16 cellular contexts compared by ENCODE assay signal in the genomic region with DNA sequence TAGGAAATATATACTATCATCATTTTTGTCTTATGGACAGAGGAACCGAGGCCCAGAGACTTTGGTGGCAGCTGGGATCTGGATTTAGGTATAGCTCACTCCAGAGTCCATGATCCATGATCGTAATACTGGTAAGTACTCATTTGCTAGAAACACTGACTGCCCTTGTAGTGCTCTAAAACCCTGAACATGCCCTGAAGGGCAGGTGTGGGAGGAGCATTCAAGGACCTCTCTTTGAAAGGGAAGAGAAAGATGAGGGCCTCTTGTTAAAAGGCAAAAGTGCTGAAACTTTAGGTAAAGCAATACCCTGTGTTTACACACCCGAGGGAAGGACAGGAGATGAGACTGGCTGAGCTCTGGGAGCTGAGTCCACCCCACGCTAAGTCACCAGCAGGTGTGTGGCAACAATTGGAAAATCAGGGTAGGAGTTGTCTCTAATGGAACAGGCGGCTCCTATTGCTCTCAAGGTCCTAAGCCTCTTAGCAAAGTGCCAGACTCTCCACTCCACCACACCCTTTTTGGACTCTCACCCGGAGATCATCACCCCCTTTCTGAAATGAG. TPM values are rescaled to one million over a fixed set of nuclear protein-coding genes. Genes with fewer than 3 reads are reported as not detected.
"Had no signal": no experiment of that assay in that cellular context is flagged by ENCODE, and none has a peak within 500 bp of the region (broad histone marks: within the 10 kb centered on the region; RNA-seq: fewer than 3 reads in every experiment).

No MANE protein-coding gene starts in this region.

- H3K9me3 ChIP-seq: sigmoid colon, spleen, suprapubic skin, upper lobe of left lung had no signal

- ATAC-seq: activated T-cell treated with anti-CD3 and anti-CD28 coated beads, Interleukin-2, amount 50 U/mL, for 72 hours; left lobe of liver; naive thymus-derived CD8-positive, alpha-beta T cell had no signal

- H3K36me3 ChIP-seq: sigmoid colon, spleen, suprapubic skin, upper lobe of left lung had no signal

- H3K27me3 ChIP-seq: sigmoid colon, upper lobe of left lung had no signal

- DNase-seq: activated CD4-positive, alpha-beta T cell treated with anti-CD3 and anti-CD28 coated beads, Interleukin-2, amount 10 ng/mL, durations not matched to agents 7 days and 5 days; activated CD8-positive, alpha-beta memory T cell treated with anti-CD3 and anti-CD28 coated beads, Interleukin-2, amount 50 U/mL, for 48 hours; activated gamma-delta T cell; activated T-cell treated with anti-CD3 and anti-CD28 coated beads, Interleukin-2, amount 50 U/mL, for 72 hours; amniotic stem cell; islet precursor cell; naive thymus-derived CD8-positive, alpha-beta T cell; sigmoid colon; spleen had no signal

- H3K4me3 ChIP-seq: sigmoid colon, spleen, suprapubic skin, upper lobe of left lung had no signal

- H3K27ac ChIP-seq: parathyroid adenoma, sigmoid colon, spleen, suprapubic skin, upper lobe of left lung had no signal

- H3K4me1 ChIP-seq: parathyroid adenoma, sigmoid colon, spleen, suprapubic skin, upper lobe of left lung had no signal

RNA-seq across cellular contexts. Expression of a gene that starts 34.9 kb away (rescaled TPM):
- total RNA-seq: activated CD4-positive, alpha-beta T cell treated with anti-CD3 and anti-CD28 coated beads, Interleukin-2, amount 10 ng/mL, durations not matched to agents 7 days and 5 days; activated T-cell treated with anti-CD3 and anti-CD28 coated beads, Interleukin-2, amount 50 U/mL, for 72 hours; cardiac septum; left lobe of liver; mucosa of gallbladder; naive thymus-derived CD8-positive, alpha-beta T cell; sigmoid colon; spleen; suprapubic skin; upper lobe of left lung had no signal
- polyA plus RNA-seq: esophagus; naive thymus-derived CD8-positive, alpha-beta T cell; spleen had no signal
